In the genomic region with DNA sequence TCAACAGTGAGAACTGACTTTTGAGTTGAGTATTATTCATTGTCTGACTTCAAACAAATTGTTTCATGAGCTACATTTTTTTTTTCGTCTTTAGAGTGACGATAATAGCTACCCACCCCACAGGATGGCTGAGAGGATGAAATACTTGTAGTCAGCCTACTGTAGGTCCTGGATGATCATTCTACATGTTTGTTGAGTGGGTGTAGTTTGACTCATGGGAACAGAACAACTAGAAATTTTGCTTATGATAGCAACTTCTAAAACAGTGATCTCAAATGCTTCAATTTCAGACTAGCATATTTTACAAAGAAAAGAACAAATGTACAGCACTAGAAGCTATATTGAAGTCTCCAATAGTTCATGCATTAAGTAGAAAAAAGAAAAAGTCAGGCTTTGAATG, we compare ENCODE assay signal across 22 cellular contexts.
DNase-seq lines count a peak whose midpoint lies in the region; ATAC-seq and TF ChIP-seq lines count a peak whose summit lies in the region.
"Had no signal": no experiment of that assay in that cellular context is flagged by ENCODE, and none has a peak within 500 bp of the region (broad histone marks: within the 10 kb centered on the region; RNA-seq: fewer than 3 reads in every experiment).

No MANE protein-coding gene starts in this region.

- H3K36me3 Mint-ChIP-seq in GM23338 (ENCODE audit: low read depth): no peaks in the 10 kb centered on the region
- peaks cover 0 to 3% (median 0%) of the 10 kb centered on the region in 3 donors for H3K36me3 Mint-ChIP-seq in immature natural killer cell
- H3K36me3 Mint-ChIP-seq: CD4-positive, CD25-positive, alpha-beta regulatory T cell had no signal

- H3K4me1 ChIP-seq in GM23338 (ENCODE audit: insufficient read depth) (no peaks in the 10 kb centered on the region), OCI-LY1 (ENCODE audit: insufficient read depth, low read length, severe bottlenecking) (peaks cover 6% of the 10 kb centered on the region)

- H3K79me2 ChIP-seq in GM23338 (replicated peaks; ENCODE audit: insufficient read depth) (no peaks in the 10 kb centered on the region), OCI-LY1 (ENCODE audit: insufficient read depth, low read length) (no peaks in the 10 kb centered on the region)

- no peak overlapping the region for H3K9ac ChIP-seq in OCI-LY1 (ENCODE audit: low read length)

- H3K27me3 Mint-ChIP-seq in GM23338 (ENCODE audit: insufficient read depth, low read depth, poor library complexity) (no peaks in the 10 kb centered on the region), immature natural killer cell (ENCODE audit: low read depth in 3 of 3) (no peaks in the 10 kb centered on the region)
- H3K27me3 Mint-ChIP-seq: CD4-positive, CD25-positive, alpha-beta regulatory T cell had no signal

- H3K4me3 ChIP-seq in GM23338 (no peak overlapping the region), OCI-LY1 (ENCODE audit: low read depth, low read length, poor library complexity, severe bottlenecking) (no peak overlapping the region), astrocyte of the spinal cord (ENCODE audit: low read depth, low read length) (no peak overlapping the region)

- no peaks in the 10 kb centered on the region for H3K27me3 ChIP-seq in GM23338 (ENCODE audit: insufficient read depth)
- H3K27me3 ChIP-seq in OCI-LY1 (ENCODE audit: insufficient read depth, low read length): no peaks in the 10 kb centered on the region

- H2AFZ ChIP-seq in GM23338 (peak overlapping the region; percentile 25; the same call in 1 of the 2 replicates), OCI-LY1 (ENCODE audit: low read length) (peak overlapping the region; percentile 80)

- H3K4me3 Mint-ChIP-seq in GM23338 (no peak overlapping the region), immature natural killer cell (no peak overlapping the region)
- H3K4me3 Mint-ChIP-seq: CD4-positive, CD25-positive, alpha-beta regulatory T cell; HFFc6 had no signal

- ATAC-seq in GM23338: no peak
- ATAC-seq in GM19455 (IDR thresholded peaks at IDR 0.05; ENCODE audit: unreplicated experiment): no peak
- ATAC-seq: Right ventricle myocardium inferior had no signal

- H4K20me1 ChIP-seq in GM23338 (replicated peaks; ENCODE audit: insufficient read depth) (no peaks in the 10 kb centered on the region), OCI-LY1 (ENCODE audit: insufficient read depth, low read length) (no peaks in the 10 kb centered on the region)

- H3K9me2 ChIP-seq in GM23338 (ENCODE audit: insufficient read depth): no peaks in the 10 kb centered on the region; the same call in 1 of the 2 replicates
- no peaks in the 10 kb centered on the region for H3K9me2 ChIP-seq in OCI-LY1 (ENCODE audit: low read depth, low read length)

- POLR2A ChIA-PET in GM10248 (lab: Yijun Ruan, JAX): no interaction called here

- CTCF ChIA-PET in GM10248 (lab: Yijun Ruan, JAX): interaction anchor here (1.0 to 1.9 kb wide), 3 partner anchors 10 to 16 kb away, joined by 3 to 6 read pairs (median 3); no protein-coding TSS in a partner anchor

- no peak overlapping the region for H3K27ac Mint-ChIP-seq in GM23338
- no peak overlapping the region for H3K27ac Mint-ChIP-seq in immature natural killer cell
- H3K27ac Mint-ChIP-seq: CD4-positive, CD25-positive, alpha-beta regulatory T cell; HFFc6 had no signal

- H3K4me1 Mint-ChIP-seq in GM23338 (peaks cover 9% of the 10 kb centered on the region), immature natural killer cell (no peaks in the 10 kb centered on the region)
- H3K4me1 Mint-ChIP-seq: CD4-positive, CD25-positive, alpha-beta regulatory T cell had no signal

- TF ChIP-seq CTCF in GM23338 (conservative IDR thresholded peaks at IDR 0.05; ENCODE audit: low read depth in 2 of 2): no peak
- TF ChIP-seq CTCF in OCI-LY1 (IDR thresholded peaks at IDR 0.05; ENCODE audit: low read length): no peak
- no peak for TF ChIP-seq CTCF in astrocyte of the spinal cord (IDR thresholded peaks at IDR 0.05; ENCODE audit: low read depth, low read length)
- TF ChIP-seq CTCF in GM10248 (IDR thresholded peaks at IDR 0.05; ENCODE audit: control extremely low read depth, extremely low read depth, low read depth, missing control alignments): no peak

- in situ Hi-C loops in astrocyte of the spinal cord (cut with HindIII; ENCODE audit: low sequenced_read_pairs): no loop called here

- H3K9me3 Mint-ChIP-seq in GM23338: no peaks in the 10 kb centered on the region
- H3K9me3 Mint-ChIP-seq in immature natural killer cell: peaks cover 0 to 7% (median 5%) of the 10 kb centered on the region in 6 donors
- H3K9me3 Mint-ChIP-seq: HFFc6 had no signal

- H3K9me3 ChIP-seq in OCI-LY1 (ENCODE audit: low read length): 0 out of 2 replicates have a peak, but pooled peaks cover 2% of the 10 kb centered on the region

- no peaks in the 10 kb centered on the region for H3K36me3 ChIP-seq in GM23338 (ENCODE audit: insufficient read depth)
- H3K36me3 ChIP-seq in OCI-LY1 (ENCODE audit: insufficient read depth, low read length): no peaks in the 10 kb centered on the region

- H3K4me2 ChIP-seq in GM23338: no peak overlapping the region
- H3K4me2 ChIP-seq in OCI-LY1 (ENCODE audit: low read length): no peak overlapping the region

- no peaks in the 10 kb centered on the region for H3F3A ChIP-seq in GM23338 (replicated peaks; ENCODE audit: low read depth)
- H3F3A ChIP-seq in OCI-LY1 (ENCODE audit: insufficient read depth, low read length): no peaks in the 10 kb centered on the region

- DNase-seq in GM23338 (ENCODE audit: low spot score) (no peak), astrocyte of the spinal cord (ENCODE audit: low read depth, low spot score) (peak; percentile 20), iris pigment epithelial cell (ENCODE audit: low read depth) (peak; percentile 38), medulla oblongata (ENCODE audit: extremely low spot score) (no peak), GM10248 (ENCODE audit: extremely low spot score) (no peak), immature natural killer cell (no peak)
- DNase-seq: CD4-positive, CD25-positive, alpha-beta regulatory T cell; DMS79 treated with DMSO at 0.1 percent for 48 hours; H7; HFFc6; MM.1S; NCI-H1048; NCI-H1417 treated with DMSO at 0.1 percent for 48 hours; NCI-H187 treated with DMSO at 0.1 percent for 48 hours; NCI-H2227 treated with DMSO at 0.1 percent for 48 hours; NCI-H510A; NCI-H774; NK-92 treated with Interleukin-12 subunit alpha and Interleukin-12 subunit beta, amount 100 ng/mL, for 24 hours; OCI-M1 had no signal

- H3K27ac ChIP-seq in GM23338 (ENCODE audit: low read depth) (no peak overlapping the region), OCI-LY1 (ENCODE audit: low read depth, low read length, poor library complexity, severe bottlenecking) (no peak overlapping the region)

TF ChIP-seq in GM23338, 12 proteins besides CTCF, POLR2A, EP300 and RAD21 (continues in another document):
- TF ChIP-seq, protein P1, sequence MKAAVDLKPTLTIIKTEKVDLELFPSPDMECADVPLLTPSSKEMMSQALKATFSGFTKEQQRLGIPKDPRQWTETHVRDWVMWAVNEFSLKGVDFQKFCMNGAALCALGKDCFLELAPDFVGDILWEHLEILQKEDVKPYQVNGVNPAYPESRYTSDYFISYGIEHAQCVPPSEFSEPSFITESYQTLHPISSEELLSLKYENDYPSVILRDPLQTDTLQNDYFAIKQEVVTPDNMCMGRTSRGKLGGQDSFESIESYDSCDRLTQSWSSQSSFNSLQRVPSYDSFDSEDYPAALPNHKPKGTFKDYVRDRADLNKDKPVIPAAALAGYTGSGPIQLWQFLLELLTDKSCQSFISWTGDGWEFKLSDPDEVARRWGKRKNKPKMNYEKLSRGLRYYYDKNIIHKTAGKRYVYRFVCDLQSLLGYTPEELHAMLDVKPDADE (IDR thresholded peaks at IDR 0.05): no peak
- TF ChIP-seq CREB1 (CRISPR knock-in tag; IDR thresholded peaks at IDR 0.05; ENCODE audit: low read depth): no peak
- no peak for TF ChIP-seq JUNB (IDR thresholded peaks at IDR 0.05; ENCODE audit: unreplicated experiment)
- no peak for TF ChIP-seq POLR2AphosphoS5 (IDR thresholded peaks at IDR 0.05; ENCODE audit: low read depth)
- no peak for TF ChIP-seq EZH2phosphoT487 (IDR thresholded peaks at IDR 0.05; ENCODE audit: unreplicated experiment)

Comparison
In these comparisons a context has a peak if more than half of its experiments do, and no peak if none do; other contexts are left out.
1. DNase-seq: peak in astrocyte of the spinal cord (single experiment) and iris pigment epithelial cell (single experiment); none in GM23338 (single experiment), medulla oblongata (single experiment), GM10248 (single experiment) and immature natural killer cell (0 of 3).